ENCODE assay signal across 36 cellular contexts in genomic region chr20:17912916-17913315, GRCh38. TPM values are rescaled to one million over a fixed set of nuclear protein-coding genes. Genes with fewer than 3 reads are reported as not detected.
DNase-seq lines count a peak whose midpoint lies in the region; ATAC-seq, FAIRE-seq and TF ChIP-seq lines count a peak whose summit lies in the region.
"Had no signal": no experiment of that assay in that cellular context is flagged by ENCODE, and none has a peak within 500 bp of the region (broad histone marks: within the 10 kb centered on the region; RNA-seq: fewer than 3 reads in every experiment).

No MANE protein-coding gene starts in this region.

- no peak for TF ChIP-seq CTCF in HepG2 (CRISPR knock-in tag; IDR thresholded peaks at IDR 0.05)
- TF ChIP-seq CTCF in right lobe of liver (IDR thresholded peaks at IDR 0.05): no peak
- no peak for TF ChIP-seq CTCF in astrocyte (IDR thresholded peaks at IDR 0.05; ENCODE audit: insufficient read depth, low read depth, low read length)

- H3K9me3 ChIP-seq in HepG2 (ENCODE audit: low read length) (no peaks in the 10 kb centered on the region), right lobe of liver (no peaks in the 10 kb centered on the region), astrocyte (ENCODE audit: insufficient read depth, low read depth, low read length) (no peaks in the 10 kb centered on the region)
- H3K9me3 ChIP-seq: adrenal gland, left lung had no signal

- H3K4me1 ChIP-seq in HepG2 (ENCODE audit: insufficient read depth, low read length): peaks cover 25% of the 10 kb centered on the region
- H3K4me1 ChIP-seq in right lobe of liver: peaks cover 0 to 9% (median 4%) of the 10 kb centered on the region in 4 donors
- H3K4me1 ChIP-seq in astrocyte (ENCODE audit: insufficient read depth, low read length): peaks cover 9% of the 10 kb centered on the region
- H3K4me1 ChIP-seq: left lung had no signal

- intact Hi-C loops in HepG2 (cut with micrococcal nuclease; ENCODE audit: unreplicated experiment): no loop called here
- intact Hi-C loops in right lobe of liver (cut with DNase I): no loop called here
- intact Hi-C loops in activated CD4-positive, alpha-beta T cell treated with anti-CD3 and anti-CD28 coated beads, Interleukin-2, amount 10 ng/mL, durations not matched to agents 24 days and 14 days (cut with micrococcal nuclease): no loop called here

- H3K4me3 Mint-ChIP-seq in astrocyte (ENCODE audit: unreplicated experiment): no peak overlapping the region
- no peak overlapping the region for H3K4me3 Mint-ChIP-seq in activated CD4-positive, alpha-beta T cell treated with anti-CD3 and anti-CD28 coated beads, Interleukin-2, amount 10 ng/mL, durations not matched to agents 24 days and 14 days
- H3K4me3 Mint-ChIP-seq: activated CD4-positive, alpha-beta memory T cell treated with anti-CD3 and anti-CD28 coated beads for 36 hours; activated naive CD4-positive, alpha-beta T cell treated with anti-CD3 and anti-CD28 coated beads for 36 hours; activated T-helper 1 cell treated with anti-CD3 and anti-CD28 coated beads, Interleukin-12 subunit alpha, Interleukin-12 subunit beta, Interleukin-2, Interleukin-4 antibody, amounts not matched to agents 30 ng/mL and 10 ng/mL and 1 ng/mL, durations not matched to agents 14 hours and 24 hours and 36 hours; brain; CD4-positive, alpha-beta T cell; stimulated activated naive CD8-positive, alpha-beta T cell treated with anti-CD3 and anti-CD28 coated beads, Interleukin-15, Interleukin-2, amounts not matched to agents 100 ng/mL and 50 ng/mL, for 24 hours had no signal

- DNase-seq in HepG2 (ENCODE audit: low spot score) (no peak), right lobe of liver (no peak), astrocyte (ENCODE audit: low read depth) (no peak), hepatic stellate cell (ENCODE audit: low spot score) (peak; percentile 48), iPS-NIHi11 (ENCODE audit: low spot score) (no peak), NCI-H1092 (lab: John Stamatoyannopoulos, UW) (no peak)
- DNase-seq in activated CD4-positive, alpha-beta T cell treated with anti-CD3 and anti-CD28 coated beads, Interleukin-2, amount 10 ng/mL, durations not matched to agents 24 days and 14 days: no peak
- DNase-seq: activated CD4-positive, alpha-beta memory T cell treated with anti-CD3 and anti-CD28 coated beads for 36 hours; activated CD4-positive, CD25-positive, alpha-beta regulatory T cell treated with anti-CD3 and anti-CD28 coated beads, Interleukin-2, amount 50 U/mL, for 72 hours; activated CD8-positive, alpha-beta memory T cell treated with anti-CD3 and anti-CD28 coated beads, Interleukin-2, amount 50 U/mL, for 4 hours; activated naive CD4-positive, alpha-beta T cell treated with anti-CD3 and anti-CD28 coated beads for 36 hours; adrenal gland; CD4-positive, alpha-beta T cell; DND-41; islet precursor cell; Kasumi-1; left lung; mesendoderm; NCI-H1436; NCI-H2081; NCI-H2227 treated with DMSO at 0.1 percent for 48 hours; NCI-H69; SHP77; stimulated activated CD4-positive, alpha-beta T cell treated with anti-CD3 and anti-CD28 coated beads, Interleukin-2, amount 100 ng/mL, for 24 hours; stimulated activated CD8-positive, alpha-beta memory T cell treated with anti-CD3 and anti-CD28 coated beads, Interleukin-4, amount 100 ng/mL, for 48 hours; T-helper 2 cell had no signal

- H3K79me2 ChIP-seq in HepG2 (ENCODE audit: insufficient read depth, low read length) (no peaks in the 10 kb centered on the region), astrocyte (ENCODE audit: insufficient read depth, low read length) (no peaks in the 10 kb centered on the region)

- TF ChIP-seq POLR2A in HepG2 (IDR thresholded peaks at IDR 0.05; ENCODE audit: insufficient read depth in 1 of 2, low read depth in 2 of 2, low read length in 2 of 2): no peak
- TF ChIP-seq POLR2A in right lobe of liver (IDR thresholded peaks at IDR 0.05): no peak

- H3K27me3 Mint-ChIP-seq in astrocyte (ENCODE audit: low read depth, unreplicated experiment): peaks cover 5% of the 10 kb centered on the region
- H3K27me3 Mint-ChIP-seq in activated CD4-positive, alpha-beta T cell treated with anti-CD3 and anti-CD28 coated beads, Interleukin-2, amount 10 ng/mL, durations not matched to agents 24 days and 14 days: peaks cover 26% of the 10 kb centered on the region

- H3K9ac ChIP-seq in HepG2 (ENCODE audit: insufficient read depth, low read depth, low read length): no peak overlapping the region
- no peak overlapping the region for H3K9ac ChIP-seq in astrocyte (ENCODE audit: low read length)

- H4K20me1 ChIP-seq in HepG2 (ENCODE audit: insufficient read depth, low read length) (no peaks in the 10 kb centered on the region), astrocyte (ENCODE audit: insufficient read depth, low read length) (no peaks in the 10 kb centered on the region)

- H2AFZ ChIP-seq in HepG2 (ENCODE audit: low read length): no peak overlapping the region
- H2AFZ ChIP-seq in astrocyte (ENCODE audit: low read depth, low read length): no peak overlapping the region

- TF ChIP-seq RAD21 in HepG2 (CRISPR knock-in tag; IDR thresholded peaks at IDR 0.05): no peak

- H3K4me1 Mint-ChIP-seq in astrocyte (ENCODE audit: low read depth, unreplicated experiment): no peaks in the 10 kb centered on the region
- H3K4me1 Mint-ChIP-seq in activated CD4-positive, alpha-beta T cell treated with anti-CD3 and anti-CD28 coated beads, Interleukin-2, amount 10 ng/mL, durations not matched to agents 24 days and 14 days: no peaks in the 10 kb centered on the region

- no peaks in the 10 kb centered on the region for H3K9me3 Mint-ChIP-seq in astrocyte (ENCODE audit: unreplicated experiment)
- no peaks in the 10 kb centered on the region for H3K9me3 Mint-ChIP-seq in activated CD4-positive, alpha-beta T cell treated with anti-CD3 and anti-CD28 coated beads, Interleukin-2, amount 10 ng/mL, durations not matched to agents 24 days and 14 days
- H3K9me3 Mint-ChIP-seq: activated CD4-positive, alpha-beta memory T cell treated with anti-CD3 and anti-CD28 coated beads for 36 hours; activated naive CD4-positive, alpha-beta T cell treated with anti-CD3 and anti-CD28 coated beads for 36 hours; activated T-helper 1 cell treated with anti-CD3 and anti-CD28 coated beads, Interleukin-12 subunit alpha, Interleukin-12 subunit beta, Interleukin-2, Interleukin-4 antibody, amounts not matched to agents 30 ng/mL and 10 ng/mL and 1 ng/mL, durations not matched to agents 14 hours and 24 hours and 36 hours; CD4-positive, alpha-beta T cell; stimulated activated naive CD8-positive, alpha-beta T cell treated with anti-CD3 and anti-CD28 coated beads, Interleukin-15, Interleukin-2, amounts not matched to agents 100 ng/mL and 50 ng/mL, for 24 hours had no signal

- H3K4me2 ChIP-seq in HepG2 (ENCODE audit: low read depth, low read length): no peak overlapping the region
- H3K4me2 ChIP-seq in astrocyte (ENCODE audit: low read length): no peak overlapping the region

- H3K27ac ChIP-seq in HepG2 (ENCODE audit: extremely low read length, insufficient read depth, low read length): no peak overlapping the region
- no peak overlapping the region for H3K27ac ChIP-seq in right lobe of liver
- no peak overlapping the region for H3K27ac ChIP-seq in astrocyte (ENCODE audit: low read depth, low read length)
- H3K27ac ChIP-seq: 22Rv1, adrenal gland, HL-60, left lung had no signal

- no peak for ATAC-seq in HepG2
- ATAC-seq in right lobe of liver: no peak
- no peak for ATAC-seq in HG03469 (IDR thresholded peaks at IDR 0.05; ENCODE audit: unreplicated experiment)
- ATAC-seq: esophagus mucosa, left lung, Panc1 had no signal

- H3K36me3 ChIP-seq in HepG2 (replicated peaks in 1 of 2; ENCODE audit: control insufficient read depth in 1 of 2, insufficient read depth in 2 of 2, low read length in 2 of 2): no peaks in the 10 kb centered on the region
- no peaks in the 10 kb centered on the region for H3K36me3 ChIP-seq in right lobe of liver
- no peaks in the 10 kb centered on the region for H3K36me3 ChIP-seq in astrocyte (ENCODE audit: insufficient read depth, low read length)
- H3K36me3 ChIP-seq: adrenal gland, left lung had no signal

- H3K4me3 ChIP-seq in HepG2 (replicated peaks in 1 of 3; ENCODE audit: insufficient read depth in 1 of 3, low read depth in 2 of 3, low read length in 3 of 3): no peak overlapping the region
- no peak overlapping the region for H3K4me3 ChIP-seq in right lobe of liver
- H3K4me3 ChIP-seq in astrocyte (ENCODE audit: insufficient read depth, low read depth, low read length): no peak overlapping the region
- H3K4me3 ChIP-seq: adrenal gland, left lung had no signal

- FAIRE-seq in HepG2 (lab: Jason Lieb, UNC) (no peak), astrocyte (lab: Jason Lieb, UNC) (peak; percentile 84)
- FAIRE-seq: D721Med, H1 had no signal

- POLR2A ChIA-PET in HepG2 (lab: Yijun Ruan, JAX): no interaction called here

- H3K27ac Mint-ChIP-seq in astrocyte (ENCODE audit: unreplicated experiment): no peak overlapping the region
- no peak overlapping the region for H3K27ac Mint-ChIP-seq in activated CD4-positive, alpha-beta T cell treated with anti-CD3 and anti-CD28 coated beads, Interleukin-2, amount 10 ng/mL, durations not matched to agents 24 days and 14 days
- H3K27ac Mint-ChIP-seq: activated CD4-positive, alpha-beta memory T cell treated with anti-CD3 and anti-CD28 coated beads for 36 hours; activated naive CD4-positive, alpha-beta T cell treated with anti-CD3 and anti-CD28 coated beads for 36 hours; activated T-helper 1 cell treated with anti-CD3 and anti-CD28 coated beads, Interleukin-12 subunit alpha, Interleukin-12 subunit beta, Interleukin-2, Interleukin-4 antibody, amounts not matched to agents 30 ng/mL and 10 ng/mL and 1 ng/mL, durations not matched to agents 14 hours and 24 hours and 36 hours; brain; CD4-positive, alpha-beta T cell; stimulated activated naive CD8-positive, alpha-beta T cell treated with anti-CD3 and anti-CD28 coated beads, Interleukin-15, Interleukin-2, amounts not matched to agents 100 ng/mL and 50 ng/mL, for 24 hours had no signal

- 4% methylated on average over 2 of the region's 2 CpGs for WGBS in HepG2 (ENCODE audit: low lambda C conversion rate)
- 48% methylated on average over 2 of the region's 2 CpGs for WGBS in right lobe of liver (ENCODE audit: insufficient coverage, low coverage, low lambda C conversion rate, missing lambda C conversion rate)

- no TSS peak for BruUV-seq in HepG2 (replicated peaks; lab: Mats Ljungman, UMichigan)

- CTCF ChIA-PET in HepG2 (lab: Yijun Ruan, JAX; ENCODE audit: low intra/inter-chr PET ratio, low total read pairs): no interaction called here

- in situ Hi-C loops in HepG2 (cut with HindIII; ENCODE audit: extremely low pct_ligation_motif_present, low pct_unique_long_range_greater_than_20kb): no loop called here

- H3K36me3 Mint-ChIP-seq in astrocyte (ENCODE audit: low read depth, unreplicated experiment): no peaks in the 10 kb centered on the region
- H3K36me3 Mint-ChIP-seq in activated CD4-positive, alpha-beta T cell treated with anti-CD3 and anti-CD28 coated beads, Interleukin-2, amount 10 ng/mL, durations not matched to agents 24 days and 14 days (ENCODE audit: low read depth): no peaks in the 10 kb centered on the region
- H3K36me3 Mint-ChIP-seq: activated CD4-positive, alpha-beta memory T cell treated with anti-CD3 and anti-CD28 coated beads for 36 hours; brain had no signal

- TF ChIP-seq EP300 in HepG2 (IDR thresholded peaks at IDR 0.05; ENCODE audit: low read depth in 2 of 2, low read length in 2 of 2) (no peak), HepG2 (CRISPR knock-in tag; IDR thresholded peaks at IDR 0.05; ENCODE audit: borderline replicate concordance) (no peak)

- H3K27me3 ChIP-seq in HepG2 (ENCODE audit: control insufficient read depth in 1 of 2, insufficient read depth in 2 of 2, low read length in 2 of 2): peaks cover 2 to 25% of the 10 kb centered on the region in 2 experiments; a peak in 2 of 5 replicates
- no peaks in the 10 kb centered on the region for H3K27me3 ChIP-seq in right lobe of liver
- no peaks in the 10 kb centered on the region for H3K27me3 ChIP-seq in astrocyte (ENCODE audit: insufficient read depth, low read length)
- H3K27me3 ChIP-seq: adrenal gland, left lung had no signal

RNA-seq across cellular contexts. Expression of gene SNX5, which starts 55.7 kb away (rescaled TPM):
- total RNA-seq in HepG2 (2016; rRNA removed; fragmentation: Illumina TruSeq; extraction: Trizol): 1,040 and 1,306 TPM in 2 replicates
- total RNA-seq in HepG2 (2016; cell fraction: cytosol; rRNA removed; fragmentation: Illumina TruSeq; extraction: Trizol; ENCODE audit: low read depth): 667 and 747 TPM in 2 replicates
- total RNA-seq in HepG2 (2016; cell fraction: insoluble cytoplasmic fraction; rRNA removed; fragmentation: Illumina TruSeq; extraction: Trizol): 1,050 and 1,299 TPM in 2 replicates
- 1,275 and 1,485 TPM in 2 replicates for total RNA-seq in HepG2 (2016; cell fraction: membrane; rRNA removed; fragmentation: Illumina TruSeq; extraction: Trizol)
- 908 and 989 TPM in 2 replicates for total RNA-seq in HepG2 (2016; cell fraction: nucleus; rRNA removed; fragmentation: Illumina TruSeq; extraction: Trizol)
- polyA plus RNA-seq in HepG2 (2011; rRNA removed): 448 and 664 TPM in 2 replicates
- 385 and 413 TPM in 2 replicates for polyA plus RNA-seq in HepG2 (2011; cell fraction: cytosol; rRNA removed)
- 462 and 532 TPM in 2 replicates for polyA plus RNA-seq in HepG2 (2011; cell fraction: nucleus; rRNA removed)
- polyA plus RNA-seq in HepG2 (2012): 554 and 823 TPM in 2 replicates
- polyA plus RNA-seq in HepG2 (2016; cell fraction: cytosol; fragmentation: Illumina TruSeq; extraction: Trizol; ENCODE audit: low read depth): 567 and 609 TPM in 2 replicates
- polyA plus RNA-seq in HepG2 (2016; cell fraction: insoluble cytoplasmic fraction; fragmentation: Illumina TruSeq; extraction: Trizol; ENCODE audit: low read depth): 1,268 and 1,299 TPM in 2 replicates
- polyA plus RNA-seq in HepG2 (2016; cell fraction: membrane; fragmentation: Illumina TruSeq; extraction: Trizol; ENCODE audit: low read depth): 1,062 and 1,196 TPM in 2 replicates
- polyA plus RNA-seq in HepG2 (2016; cell fraction: nucleus; fragmentation: Illumina TruSeq; extraction: Trizol; ENCODE audit: insufficient read depth, low read depth): 1,466 and 1,524 TPM in 2 replicates
- 79.2 and 575 TPM in 2 replicates for polyA minus RNA-seq in HepG2 (2011; rRNA and poly(A)+ RNA removed; ENCODE audit: low replicate concordance)
- 326 and 349 TPM in 2 replicates for polyA minus RNA-seq in HepG2 (2011; cell fraction: cytosol; rRNA and poly(A)+ RNA removed)
- polyA minus RNA-seq in HepG2 (2011; cell fraction: nucleus; rRNA and poly(A)+ RNA removed): 855 and 898 TPM in 2 replicates
- 10 to 100 TPM; 32.6 to 74.5 (median 46.0) TPM for total RNA-seq in right lobe of liver
- total RNA-seq in astrocyte: 78.0 and 95.1 TPM in 2 replicates
- 230 and 240 TPM in 2 replicates for total RNA-seq in activated CD4-positive, alpha-beta T cell treated with anti-CD3 and anti-CD28 coated beads, Interleukin-2, amount 10 ng/mL, durations not matched to agents 24 days and 14 days

RNA-seq across cellular contexts. Expression of gene MGME1, which starts 55.9 kb away (rescaled TPM):
- total RNA-seq in HepG2 (2016; rRNA removed; fragmentation: Illumina TruSeq; extraction: Trizol) (66.6 and 79.5 TPM in 2 replicates), right lobe of liver (1 to 10 TPM; 6.0 to 8.4 (median 7.5) TPM), astrocyte (14.1 and 14.2 TPM in 2 replicates)
- total RNA-seq in HepG2 (2016; cell fraction: cytosol; rRNA removed; fragmentation: Illumina TruSeq; extraction: Trizol; ENCODE audit: low read depth): 15.1 and 18.2 TPM in 2 replicates
- 62.8 and 78.1 TPM in 2 replicates for total RNA-seq in HepG2 (2016; cell fraction: insoluble cytoplasmic fraction; rRNA removed; fragmentation: Illumina TruSeq; extraction: Trizol)
- 41.7 and 44.4 TPM in 2 replicates for total RNA-seq in HepG2 (2016; cell fraction: membrane; rRNA removed; fragmentation: Illumina TruSeq; extraction: Trizol)
- 67.8 and 71.1 TPM in 2 replicates for total RNA-seq in HepG2 (2016; cell fraction: nucleus; rRNA removed; fragmentation: Illumina TruSeq; extraction: Trizol)
- 24.8 and 36.7 TPM in 2 replicates for polyA plus RNA-seq in HepG2 (2011; rRNA removed)
- 17.2 and 20.9 TPM in 2 replicates for polyA plus RNA-seq in HepG2 (2011; cell fraction: cytosol; rRNA removed)
- polyA plus RNA-seq in HepG2 (2011; cell fraction: nucleus; rRNA removed): 18.4 and 19.3 TPM in 2 replicates
- 31.5 and 47.5 TPM in 2 replicates for polyA plus RNA-seq in HepG2 (2012)
- polyA plus RNA-seq in HepG2 (2016; cell fraction: cytosol; fragmentation: Illumina TruSeq; extraction: Trizol; ENCODE audit: low read depth): 14.4 and 14.8 TPM in 2 replicates
- polyA plus RNA-seq in HepG2 (2016; cell fraction: insoluble cytoplasmic fraction; fragmentation: Illumina TruSeq; extraction: Trizol; ENCODE audit: low read depth): 84.4 and 86.8 TPM in 2 replicates
- polyA plus RNA-seq in HepG2 (2016; cell fraction: membrane; fragmentation: Illumina TruSeq; extraction: Trizol; ENCODE audit: low read depth): 29.4 and 31.2 TPM in 2 replicates
- polyA plus RNA-seq in HepG2 (2016; cell fraction: nucleus; fragmentation: Illumina TruSeq; extraction: Trizol; ENCODE audit: insufficient read depth, low read depth): 117 TPM in 2 replicates
- polyA minus RNA-seq in HepG2 (2011; rRNA and poly(A)+ RNA removed; ENCODE audit: low replicate concordance): 14.2 and 14.9 TPM in 2 replicates
- polyA minus RNA-seq in HepG2 (2011; cell fraction: cytosol; rRNA and poly(A)+ RNA removed): 30.8 and 31.4 TPM in 2 replicates
- polyA minus RNA-seq in HepG2 (2011; cell fraction: nucleus; rRNA and poly(A)+ RNA removed): 48.9 and 53.8 TPM in 2 replicates
- total RNA-seq in activated CD4-positive, alpha-beta T cell treated with anti-CD3 and anti-CD28 coated beads, Interleukin-2, amount 10 ng/mL, durations not matched to agents 24 days and 14 days: 32.7 and 34.3 TPM in 2 replicates
